In genomic region chr14:56524971-56525677, GRCh38 we compare ENCODE assay signal across 20 cellular contexts.
"Had no signal": no experiment of that assay in that cellular context is flagged by ENCODE, and none has a peak within 500 bp of the region (broad histone marks: within the 10 kb centered on the region; RNA-seq: fewer than 3 reads in every experiment).

No MANE protein-coding gene starts in this region.

- ATAC-seq: activated T-cell treated with anti-CD3 and anti-CD28 coated beads, Interleukin-2, amount 50 U/mL, for 72 hours; heart right ventricle; left ventricle myocardium superior; natural killer cell; stimulated activated naive B cell treated with anti-CD40 and anti-IgM and Interleukin-4, amounts not matched to agents 10 μg/mL and 1 μg/mL and 100 μg/mL, for 72 hours had no signal

- H3K36me3 ChIP-seq: breast epithelium, heart right ventricle, vagina had no signal

- H3K4me1 ChIP-seq: breast epithelium, heart right ventricle, vagina had no signal

- DNase-seq: activated CD4-positive, alpha-beta memory T cell treated with anti-CD3 and anti-CD28 coated beads for 36 hours; activated CD4-positive, alpha-beta T cell treated with anti-CD3 and anti-CD28 coated beads for 48 hours; activated effector memory CD4-positive, alpha-beta T cell treated with Interleukin-2 at 50 U/mL for 16 hours; activated naive CD4-positive, alpha-beta T cell treated with anti-CD3 and anti-CD28 coated beads for 36 hours; activated naive CD8-positive, alpha-beta T cell treated with anti-CD3 and anti-CD28 coated beads, Interleukin-2, amount 10 ng/mL, durations not matched to agents 7 days and 5 days; activated T-cell treated with anti-CD3 and anti-CD28 coated beads, Interleukin-2, amount 50 U/mL, for 72 hours; amniotic stem cell; heart right ventricle; left ventricle myocardium superior; mammary epithelial cell; midbrain; natural killer cell; stimulated activated CD4-positive, alpha-beta T cell treated with anti-CD3 and anti-CD28 coated beads, Interleukin-2, amount 100 ng/mL, for 48 hours; stimulated activated CD8-positive, alpha-beta memory T cell treated with anti-CD3 and anti-CD28 coated beads, Interleukin-4, amount 100 ng/mL, for 48 hours; stimulated activated naive B cell treated with anti-CD40 and anti-IgM and Interleukin-4, amounts not matched to agents 10 μg/mL and 1 μg/mL and 100 μg/mL, for 72 hours; trophoblast cell had no signal

- H3K4me3 ChIP-seq: breast epithelium, coronary artery, heart right ventricle, vagina had no signal

- H3K9me3 ChIP-seq: breast epithelium, heart right ventricle, vagina had no signal

- H3K27me3 ChIP-seq: breast epithelium, vagina had no signal

- H3K27ac ChIP-seq: breast epithelium, coronary artery, epithelial cell of prostate, heart right ventricle, vagina had no signal
